In genomic region chr19:54108496-54108895, GRCh38 we compare ENCODE assay signal across 22 cellular contexts. TPM values are rescaled to one million over a fixed set of nuclear protein-coding genes. Genes with fewer than 3 reads are reported as not detected.
DNase-seq lines count a peak whose midpoint lies in the region; ATAC-seq, FAIRE-seq and TF ChIP-seq lines count a peak whose summit lies in the region.
"Had no signal": no experiment of that assay in that cellular context is flagged by ENCODE, and none has a peak within 500 bp of the region (broad histone marks: within the 10 kb centered on the region; RNA-seq: fewer than 3 reads in every experiment).

No MANE protein-coding gene starts in this region.

- CTCF ChIA-PET in HepG2 (lab: Yijun Ruan, JAX; ENCODE audit: low intra/inter-chr PET ratio, low total read pairs), result no interaction called here
- CTCF ChIA-PET in activated CD8-positive, alpha-beta T cell treated with anti-CD3 and anti-CD28 coated beads, Interleukin-2, amount 10 ng/mL, durations not matched to agents 7 days and 5 days (lab: Charles Lee), result no interaction called here

- TF ChIP-seq POLR2A in HepG2 (IDR thresholded peaks at IDR 0.05; ENCODE audit: insufficient read depth in 1 of 2, low read depth in 2 of 2, low read length in 2 of 2), result no peak

- no peak overlapping the region for H3K27ac Mint-ChIP-seq in activated CD8-positive, alpha-beta T cell treated with anti-CD3 and anti-CD28 coated beads, Interleukin-2, amount 10 ng/mL, durations not matched to agents 7 days and 5 days
- H3K27ac Mint-ChIP-seq: CD8-positive, alpha-beta T cell had no signal

- H3K27ac ChIP-seq in HepG2 (ENCODE audit: extremely low read length, insufficient read depth, low read length) (no peak overlapping the region), osteoblast (ENCODE audit: low read depth, low read length) (no peak overlapping the region)
- H3K27ac ChIP-seq: HL-60 had no signal

- H3K9me3 ChIP-seq in HepG2 (ENCODE audit: low read length) (no peaks in the 10 kb centered on the region), osteoblast (ENCODE audit: low read depth, low read length) (no peaks in the 10 kb centered on the region)

- TF ChIP-seq RAD21 in HepG2 (CRISPR knock-in tag; IDR thresholded peaks at IDR 0.05), result no peak

- ATAC-seq in HepG2 (no peak; the same call in 2 of the 3 replicates), GM21526 (IDR thresholded peaks at IDR 0.05; ENCODE audit: low FRiP score, unreplicated experiment) (no peak)
- no peak for ATAC-seq in activated CD8-positive, alpha-beta T cell treated with anti-CD3 and anti-CD28 coated beads, Interleukin-2, amount 10 ng/mL, durations not matched to agents 7 days and 5 days
- ATAC-seq: CD8-positive, alpha-beta T cell; HCT116 had no signal

- peaks cover 19% of the 10 kb centered on the region for H3K4me1 Mint-ChIP-seq in activated CD8-positive, alpha-beta T cell treated with anti-CD3 and anti-CD28 coated beads, Interleukin-2, amount 10 ng/mL, durations not matched to agents 7 days and 5 days (ENCODE audit: low read depth)

- DNase-seq in HepG2 (ENCODE audit: low spot score), result no peak
- peak; percentile 11 for DNase-seq in osteoblast (ENCODE audit: insufficient read length, low spot score, missing footprints)
- DNase-seq in NCI-H69 (lab: John Stamatoyannopoulos, UW), result no peak
- DNase-seq in activated CD8-positive, alpha-beta T cell treated with anti-CD3 and anti-CD28 coated beads, Interleukin-2, amount 10 ng/mL, durations not matched to agents 7 days and 5 days, result no peak
- DNase-seq: CD8-positive, alpha-beta T cell; COR-L47; DMS153; DMS79 treated with DMSO at 0.1 percent for 48 hours; EL; KG1 had no signal

- TF ChIP-seq EP300 in HepG2 (IDR thresholded peaks at IDR 0.05; ENCODE audit: low read depth in 2 of 2, low read length in 2 of 2) (no peak), HepG2 (CRISPR knock-in tag; IDR thresholded peaks at IDR 0.05; ENCODE audit: borderline replicate concordance) (no peak)

- H3K79me2 ChIP-seq in HepG2 (ENCODE audit: insufficient read depth, low read length), result peaks cover under 1% of the 10 kb centered on the region
- H3K79me2 ChIP-seq in osteoblast (ENCODE audit: insufficient read depth, low read length), result peaks cover 28% of the 10 kb centered on the region

- H4K20me1 ChIP-seq in HepG2 (ENCODE audit: insufficient read depth, low read length) (no peaks in the 10 kb centered on the region), osteoblast (ENCODE audit: insufficient read depth, low read length) (peaks cover 2% of the 10 kb centered on the region)

- no peak overlapping the region for H2AFZ ChIP-seq in HepG2 (ENCODE audit: low read length)
- no peak overlapping the region for H2AFZ ChIP-seq in osteoblast (ENCODE audit: low read length)

- intact Hi-C loops in HepG2 (cut with micrococcal nuclease; ENCODE audit: unreplicated experiment), result no loop called here

- H3K4me3 ChIP-seq in HepG2 (replicated peaks in 1 of 3; ENCODE audit: insufficient read depth in 1 of 3, low read depth in 2 of 3, low read length in 3 of 3), result no peak overlapping the region
- no peak overlapping the region for H3K4me3 ChIP-seq in osteoblast (ENCODE audit: insufficient read depth, low read length)

- TF ChIP-seq CTCF in HepG2 (CRISPR knock-in tag; IDR thresholded peaks at IDR 0.05), result no peak
- TF ChIP-seq CTCF in osteoblast (IDR thresholded peaks at IDR 0.05; ENCODE audit: extremely low read depth, low read depth, low read length), result no peak

- no peaks in the 10 kb centered on the region for H3K27me3 ChIP-seq in HepG2 (ENCODE audit: control insufficient read depth in 1 of 2, insufficient read depth in 2 of 2, low read length in 2 of 2)
- H3K27me3 ChIP-seq in osteoblast (ENCODE audit: insufficient read depth, low read length), result no peaks in the 10 kb centered on the region

- no peak overlapping the region for H3K4me3 Mint-ChIP-seq in activated CD8-positive, alpha-beta T cell treated with anti-CD3 and anti-CD28 coated beads, Interleukin-2, amount 10 ng/mL, durations not matched to agents 7 days and 5 days
- H3K4me3 Mint-ChIP-seq: CD14-positive monocyte; CD8-positive, alpha-beta T cell had no signal

- peaks cover 13% of the 10 kb centered on the region for H3K4me1 ChIP-seq in HepG2 (ENCODE audit: insufficient read depth, low read length)
- H3K4me1 ChIP-seq in osteoblast (ENCODE audit: insufficient read depth, low read length), result peaks cover 1% of the 10 kb centered on the region

- peaks cover 51% of the 10 kb centered on the region for H3K36me3 Mint-ChIP-seq in activated CD8-positive, alpha-beta T cell treated with anti-CD3 and anti-CD28 coated beads, Interleukin-2, amount 10 ng/mL, durations not matched to agents 7 days and 5 days (ENCODE audit: low read depth)

- FAIRE-seq in HepG2 (lab: Jason Lieb, UNC), result no peak
- FAIRE-seq: A204.1, D721Med, G401.6, GM12892, GM19239 had no signal

- no peaks in the 10 kb centered on the region for H3K9me3 Mint-ChIP-seq in activated CD8-positive, alpha-beta T cell treated with anti-CD3 and anti-CD28 coated beads, Interleukin-2, amount 10 ng/mL, durations not matched to agents 7 days and 5 days (ENCODE audit: insufficient read depth)
- H3K9me3 Mint-ChIP-seq: CD8-positive, alpha-beta T cell had no signal

- no TSS peak for BruUV-seq in HepG2 (replicated peaks; lab: Mats Ljungman, UMichigan)

- in situ Hi-C loops in HepG2 (cut with HindIII; ENCODE audit: extremely low pct_ligation_motif_present, low pct_unique_long_range_greater_than_20kb), result no loop called here

- WGBS in HepG2 (ENCODE audit: low lambda C conversion rate), result 97% methylated on average over 4 of the region's 7 CpGs

- H3K36me3 ChIP-seq in HepG2 (replicated peaks in 1 of 2; ENCODE audit: control insufficient read depth in 1 of 2, insufficient read depth in 2 of 2, low read length in 2 of 2) (peaks cover 13 to 47% of the 10 kb centered on the region in 2 experiments; a peak in 4 of 5 replicates), osteoblast (ENCODE audit: insufficient read depth, low read length) (peaks cover 44% of the 10 kb centered on the region)

- H3K4me2 ChIP-seq in HepG2 (ENCODE audit: low read depth, low read length) (no peak overlapping the region), osteoblast (ENCODE audit: insufficient read depth, low read length) (no peak overlapping the region)

- no peaks in the 10 kb centered on the region for H3K27me3 Mint-ChIP-seq in activated CD8-positive, alpha-beta T cell treated with anti-CD3 and anti-CD28 coated beads, Interleukin-2, amount 10 ng/mL, durations not matched to agents 7 days and 5 days (ENCODE audit: low read depth)

- POLR2A ChIA-PET in HepG2 (lab: Yijun Ruan, JAX), result no interaction called here
- POLR2A ChIA-PET in activated CD8-positive, alpha-beta T cell treated with anti-CD3 and anti-CD28 coated beads, Interleukin-2, amount 10 ng/mL, durations not matched to agents 7 days and 5 days (lab: Charles Lee), result interaction anchor here (0.7 kb wide), 1 partner anchor 8 kb away, joined by 3 read pairs; no protein-coding TSS in a partner anchor

- H3K9ac ChIP-seq in HepG2 (ENCODE audit: insufficient read depth, low read depth, low read length), result no peak overlapping the region

RNA-seq across cellular contexts. Expression of gene NDUFA3, which starts 5.8 kb away (rescaled TPM):
- polyA plus RNA-seq in PFSK-1 (2012; ENCODE audit: insufficient read length, low read depth), result 176 TPM
- 70.9 and 75.4 TPM in 2 replicates for total RNA-seq in HepG2 (2016; rRNA removed; fragmentation: Illumina TruSeq; extraction: Trizol)
- 28.0 and 34.7 TPM in 2 replicates for total RNA-seq in HepG2 (2016; cell fraction: cytosol; rRNA removed; fragmentation: Illumina TruSeq; extraction: Trizol; ENCODE audit: low read depth)
- 76.1 and 76.5 TPM in 2 replicates for total RNA-seq in HepG2 (2016; cell fraction: insoluble cytoplasmic fraction; rRNA removed; fragmentation: Illumina TruSeq; extraction: Trizol)
- total RNA-seq in HepG2 (2016; cell fraction: membrane; rRNA removed; fragmentation: Illumina TruSeq; extraction: Trizol), result 32.4 and 38.6 TPM in 2 replicates
- 32.8 and 36.1 TPM in 2 replicates for total RNA-seq in HepG2 (2016; cell fraction: nucleus; rRNA removed; fragmentation: Illumina TruSeq; extraction: Trizol)
- 31.6 and 33.7 TPM in 2 replicates for polyA plus RNA-seq in HepG2 (2011; rRNA removed)
- 16.0 and 27.3 TPM in 2 replicates for polyA plus RNA-seq in HepG2 (2011; cell fraction: cytosol; rRNA removed)
- polyA plus RNA-seq in HepG2 (2011; cell fraction: nucleus; rRNA removed), result 21.7 and 22.3 TPM in 2 replicates
- 56.1 and 94.7 TPM in 2 replicates for polyA plus RNA-seq in HepG2 (2012)
- 47.0 and 57.3 TPM in 2 replicates for polyA plus RNA-seq in HepG2 (2016; cell fraction: cytosol; fragmentation: Illumina TruSeq; extraction: Trizol; ENCODE audit: low read depth)
- 111 and 122 TPM in 2 replicates for polyA plus RNA-seq in HepG2 (2016; cell fraction: insoluble cytoplasmic fraction; fragmentation: Illumina TruSeq; extraction: Trizol; ENCODE audit: low read depth)
- polyA plus RNA-seq in HepG2 (2016; cell fraction: membrane; fragmentation: Illumina TruSeq; extraction: Trizol; ENCODE audit: low read depth), result 67.6 and 69.0 TPM in 2 replicates
- 103 and 106 TPM in 2 replicates for polyA plus RNA-seq in HepG2 (2016; cell fraction: nucleus; fragmentation: Illumina TruSeq; extraction: Trizol; ENCODE audit: insufficient read depth, low read depth)
- polyA minus RNA-seq in HepG2 (2011; rRNA and poly(A)+ RNA removed; ENCODE audit: low replicate concordance), result 110 and 140 TPM in 2 replicates
- polyA minus RNA-seq in HepG2 (2011; cell fraction: cytosol; rRNA and poly(A)+ RNA removed), result 56.2 and 82.0 TPM in 2 replicates
- polyA minus RNA-seq in HepG2 (2011; cell fraction: nucleus; rRNA and poly(A)+ RNA removed), result 11.6 and 16.7 TPM in 2 replicates
- 6.8 and 8.3 TPM in 2 replicates for total RNA-seq in osteoblast
- 100 to 1,000 TPM; 138 to 152 TPM for total RNA-seq in activated CD8-positive, alpha-beta T cell treated with anti-CD3 and anti-CD28 coated beads, Interleukin-2, amount 10 ng/mL, durations not matched to agents 7 days and 5 days

RNA-seq across cellular contexts. Expression of gene TFPT, which starts 7.0 kb away (rescaled TPM):
- polyA plus RNA-seq in PFSK-1 (2012; ENCODE audit: insufficient read length, low read depth), result 106 TPM
- 10.7 and 13.5 TPM in 2 replicates for total RNA-seq in HepG2 (2016; rRNA removed; fragmentation: Illumina TruSeq; extraction: Trizol)
- 2.1 and 3.1 TPM in 2 replicates for total RNA-seq in HepG2 (2016; cell fraction: cytosol; rRNA removed; fragmentation: Illumina TruSeq; extraction: Trizol; ENCODE audit: low read depth)
- total RNA-seq in HepG2 (2016; cell fraction: insoluble cytoplasmic fraction; rRNA removed; fragmentation: Illumina TruSeq; extraction: Trizol), result 11.6 and 13.6 TPM in 2 replicates
- 3.8 and 5.2 TPM in 2 replicates for total RNA-seq in HepG2 (2016; cell fraction: membrane; rRNA removed; fragmentation: Illumina TruSeq; extraction: Trizol)
- total RNA-seq in HepG2 (2016; cell fraction: nucleus; rRNA removed; fragmentation: Illumina TruSeq; extraction: Trizol), result 3.8 and 4.7 TPM in 2 replicates
- polyA plus RNA-seq in HepG2 (2011; rRNA removed), result 8.4 and 8.6 TPM in 2 replicates
- polyA plus RNA-seq in HepG2 (2011; cell fraction: cytosol; rRNA removed), result 9.4 and 11.7 TPM in 2 replicates
- 5.1 and 6.7 TPM in 2 replicates for polyA plus RNA-seq in HepG2 (2011; cell fraction: nucleus; rRNA removed)
- polyA plus RNA-seq in HepG2 (2012), result 7.3 and 8.0 TPM in 2 replicates
- 3.5 and 3.7 TPM in 2 replicates for polyA plus RNA-seq in HepG2 (2016; cell fraction: cytosol; fragmentation: Illumina TruSeq; extraction: Trizol; ENCODE audit: low read depth)
- 15.5 and 17.3 TPM in 2 replicates for polyA plus RNA-seq in HepG2 (2016; cell fraction: insoluble cytoplasmic fraction; fragmentation: Illumina TruSeq; extraction: Trizol; ENCODE audit: low read depth)
- polyA plus RNA-seq in HepG2 (2016; cell fraction: membrane; fragmentation: Illumina TruSeq; extraction: Trizol; ENCODE audit: low read depth), result 4.2 and 4.3 TPM in 2 replicates
- polyA plus RNA-seq in HepG2 (2016; cell fraction: nucleus; fragmentation: Illumina TruSeq; extraction: Trizol; ENCODE audit: insufficient read depth, low read depth), result 11.7 and 12.0 TPM in 2 replicates
- 3.3 and 3.6 TPM in 2 replicates for polyA minus RNA-seq in HepG2 (2011; rRNA and poly(A)+ RNA removed; ENCODE audit: low replicate concordance)
- 2.1 and 3.3 TPM in 2 replicates for polyA minus RNA-seq in HepG2 (2011; cell fraction: cytosol; rRNA and poly(A)+ RNA removed)
- 2.2 and 2.3 TPM in 2 replicates for polyA minus RNA-seq in HepG2 (2011; cell fraction: nucleus; rRNA and poly(A)+ RNA removed)
- 17.4 TPM in 2 replicates for total RNA-seq in osteoblast
- total RNA-seq in activated CD8-positive, alpha-beta T cell treated with anti-CD3 and anti-CD28 coated beads, Interleukin-2, amount 10 ng/mL, durations not matched to agents 7 days and 5 days, result 10 to 100 TPM; 50.9 to 51.4 TPM

RNA-seq across cellular contexts. Expression of gene PRPF31, which starts 7.1 kb away (rescaled TPM):
- 127 TPM for polyA plus RNA-seq in PFSK-1 (2012; ENCODE audit: insufficient read length, low read depth)
- total RNA-seq in HepG2 (2016; rRNA removed; fragmentation: Illumina TruSeq; extraction: Trizol), result 63.8 and 68.9 TPM in 2 replicates
- 9.6 and 11.5 TPM in 2 replicates for total RNA-seq in HepG2 (2016; cell fraction: cytosol; rRNA removed; fragmentation: Illumina TruSeq; extraction: Trizol; ENCODE audit: low read depth)
- total RNA-seq in HepG2 (2016; cell fraction: insoluble cytoplasmic fraction; rRNA removed; fragmentation: Illumina TruSeq; extraction: Trizol), result 62.0 and 64.7 TPM in 2 replicates
- 23.1 and 26.5 TPM in 2 replicates for total RNA-seq in HepG2 (2016; cell fraction: membrane; rRNA removed; fragmentation: Illumina TruSeq; extraction: Trizol)
- total RNA-seq in HepG2 (2016; cell fraction: nucleus; rRNA removed; fragmentation: Illumina TruSeq; extraction: Trizol), result 30.4 and 33.1 TPM in 2 replicates
- polyA plus RNA-seq in HepG2 (2011; rRNA removed), result 23.8 and 29.5 TPM in 2 replicates
- 25.5 and 31.8 TPM in 2 replicates for polyA plus RNA-seq in HepG2 (2011; cell fraction: cytosol; rRNA removed)
- polyA plus RNA-seq in HepG2 (2011; cell fraction: nucleus; rRNA removed), result 65.6 and 76.0 TPM in 2 replicates
- polyA plus RNA-seq in HepG2 (2012), result 31.9 and 33.4 TPM in 2 replicates
- 8.8 and 9.7 TPM in 2 replicates for polyA plus RNA-seq in HepG2 (2016; cell fraction: cytosol; fragmentation: Illumina TruSeq; extraction: Trizol; ENCODE audit: low read depth)
- polyA plus RNA-seq in HepG2 (2016; cell fraction: insoluble cytoplasmic fraction; fragmentation: Illumina TruSeq; extraction: Trizol; ENCODE audit: low read depth), result 66.2 and 72.8 TPM in 2 replicates
- 15.4 and 16.9 TPM in 2 replicates for polyA plus RNA-seq in HepG2 (2016; cell fraction: membrane; fragmentation: Illumina TruSeq; extraction: Trizol; ENCODE audit: low read depth)
- 56.8 and 57.4 TPM in 2 replicates for polyA plus RNA-seq in HepG2 (2016; cell fraction: nucleus; fragmentation: Illumina TruSeq; extraction: Trizol; ENCODE audit: insufficient read depth, low read depth)
- polyA minus RNA-seq in HepG2 (2011; rRNA and poly(A)+ RNA removed; ENCODE audit: low replicate concordance), result 21.6 and 22.6 TPM in 2 replicates
- polyA minus RNA-seq in HepG2 (2011; cell fraction: cytosol; rRNA and poly(A)+ RNA removed), result 10.0 and 12.8 TPM in 2 replicates
- polyA minus RNA-seq in HepG2 (2011; cell fraction: nucleus; rRNA and poly(A)+ RNA removed), result 14.3 and 15.6 TPM in 2 replicates
- total RNA-seq in osteoblast, result 42.1 and 46.7 TPM in 2 replicates
- total RNA-seq in activated CD8-positive, alpha-beta T cell treated with anti-CD3 and anti-CD28 coated beads, Interleukin-2, amount 10 ng/mL, durations not matched to agents 7 days and 5 days, result 10 to 100 TPM; 77.5 to 82.8 TPM

RNA-seq across cellular contexts. Expression of gene OSCAR, which starts 7.9 kb away (rescaled TPM):
- 0.33 TPM for polyA plus RNA-seq in PFSK-1 (2012; ENCODE audit: insufficient read length, low read depth)
- total RNA-seq in HepG2 (2016; rRNA removed; fragmentation: Illumina TruSeq; extraction: Trizol) (not detected in 2 replicates), osteoblast (0.36 and 0.59 TPM in 2 replicates)
- total RNA-seq in HepG2 (2016; cell fraction: cytosol; rRNA removed; fragmentation: Illumina TruSeq; extraction: Trizol; ENCODE audit: low read depth), result not detected in 2 replicates
- total RNA-seq in HepG2 (2016; cell fraction: insoluble cytoplasmic fraction; rRNA removed; fragmentation: Illumina TruSeq; extraction: Trizol), result 0.09 and 0.15 TPM in 2 replicates
- total RNA-seq in HepG2 (2016; cell fraction: membrane; rRNA removed; fragmentation: Illumina TruSeq; extraction: Trizol), result 0.15 TPM in 1 of 2 replicates, not detected in the other
- 0.47 TPM in 1 of 2 replicates, not detected in the other for total RNA-seq in HepG2 (2016; cell fraction: nucleus; rRNA removed; fragmentation: Illumina TruSeq; extraction: Trizol)
- polyA plus RNA-seq in HepG2 (2011; rRNA removed), result 1.9 and 2.8 TPM in 2 replicates
- 2.0 and 2.6 TPM in 2 replicates for polyA plus RNA-seq in HepG2 (2011; cell fraction: cytosol; rRNA removed)
- 8.3 and 8.6 TPM in 2 replicates for polyA plus RNA-seq in HepG2 (2011; cell fraction: nucleus; rRNA removed)
- 2.1 and 4.7 TPM in 2 replicates for polyA plus RNA-seq in HepG2 (2012)
- polyA plus RNA-seq in HepG2 (2016; cell fraction: cytosol; fragmentation: Illumina TruSeq; extraction: Trizol; ENCODE audit: low read depth), result 0.10 TPM in 1 of 2 replicates, not detected in the other
- polyA plus RNA-seq in HepG2 (2016; cell fraction: insoluble cytoplasmic fraction; fragmentation: Illumina TruSeq; extraction: Trizol; ENCODE audit: low read depth), result not detected in 2 replicates
- not detected in 2 replicates for polyA plus RNA-seq in HepG2 (2016; cell fraction: membrane; fragmentation: Illumina TruSeq; extraction: Trizol; ENCODE audit: low read depth)
- 0.71 and 0.96 TPM in 2 replicates for polyA plus RNA-seq in HepG2 (2016; cell fraction: nucleus; fragmentation: Illumina TruSeq; extraction: Trizol; ENCODE audit: insufficient read depth, low read depth)
- polyA minus RNA-seq in HepG2 (2011; rRNA and poly(A)+ RNA removed; ENCODE audit: low replicate concordance), result 1.1 TPM in 1 of 2 replicates, not detected in the other
- polyA minus RNA-seq in HepG2 (2011; cell fraction: cytosol; rRNA and poly(A)+ RNA removed), result 0.35 and 1.8 TPM in 2 replicates
- 0.13 and 0.75 TPM in 2 replicates for polyA minus RNA-seq in HepG2 (2011; cell fraction: nucleus; rRNA and poly(A)+ RNA removed)
- under 1 TPM; 0.34 to 0.42 TPM for total RNA-seq in activated CD8-positive, alpha-beta T cell treated with anti-CD3 and anti-CD28 coated beads, Interleukin-2, amount 10 ng/mL, durations not matched to agents 7 days and 5 days

RNA-seq across cellular contexts. Expression of gene TARM1, which starts 27.3 kb away (rescaled TPM):
- polyA plus RNA-seq in PFSK-1 (2012; ENCODE audit: insufficient read length, low read depth), result not detected
- total RNA-seq in HepG2 (2016; rRNA removed; fragmentation: Illumina TruSeq; extraction: Trizol) (not detected in 2 replicates), osteoblast (not detected in 2 replicates)
- not detected in 2 replicates for total RNA-seq in HepG2 (2016; cell fraction: cytosol; rRNA removed; fragmentation: Illumina TruSeq; extraction: Trizol; ENCODE audit: low read depth)
- total RNA-seq in HepG2 (2016; cell fraction: insoluble cytoplasmic fraction; rRNA removed; fragmentation: Illumina TruSeq; extraction: Trizol), result not detected in 2 replicates
- not detected in 2 replicates for total RNA-seq in HepG2 (2016; cell fraction: membrane; rRNA removed; fragmentation: Illumina TruSeq; extraction: Trizol)
- total RNA-seq in HepG2 (2016; cell fraction: nucleus; rRNA removed; fragmentation: Illumina TruSeq; extraction: Trizol), result not detected in 2 replicates
- not detected in 2 replicates for polyA plus RNA-seq in HepG2 (2011; rRNA removed)
- not detected in 2 replicates for polyA plus RNA-seq in HepG2 (2011; cell fraction: cytosol; rRNA removed)
- not detected in 2 replicates for polyA plus RNA-seq in HepG2 (2011; cell fraction: nucleus; rRNA removed)
- not detected in 2 replicates for polyA plus RNA-seq in HepG2 (2012)
- not detected in 2 replicates for polyA plus RNA-seq in HepG2 (2016; cell fraction: cytosol; fragmentation: Illumina TruSeq; extraction: Trizol; ENCODE audit: low read depth)
- polyA plus RNA-seq in HepG2 (2016; cell fraction: insoluble cytoplasmic fraction; fragmentation: Illumina TruSeq; extraction: Trizol; ENCODE audit: low read depth), result not detected in 2 replicates
- not detected in 2 replicates for polyA plus RNA-seq in HepG2 (2016; cell fraction: membrane; fragmentation: Illumina TruSeq; extraction: Trizol; ENCODE audit: low read depth)
- polyA plus RNA-seq in HepG2 (2016; cell fraction: nucleus; fragmentation: Illumina TruSeq; extraction: Trizol; ENCODE audit: insufficient read depth, low read depth), result not detected in 2 replicates
- polyA minus RNA-seq in HepG2 (2011; rRNA and poly(A)+ RNA removed; ENCODE audit: low replicate concordance), result not detected in 2 replicates
- polyA minus RNA-seq in HepG2 (2011; cell fraction: cytosol; rRNA and poly(A)+ RNA removed), result not detected in 2 replicates
- polyA minus RNA-seq in HepG2 (2011; cell fraction: nucleus; rRNA and poly(A)+ RNA removed), result not detected in 2 replicates
- total RNA-seq in activated CD8-positive, alpha-beta T cell treated with anti-CD3 and anti-CD28 coated beads, Interleukin-2, amount 10 ng/mL, durations not matched to agents 7 days and 5 days, result not detected
- total RNA-seq: CD8-positive, alpha-beta T cell; H4 had no signal
- polyA plus RNA-seq: BJ had no signal
